ENCODE assay signal across 9 cellular contexts in genomic region chr12:19432309-19433170, GRCh38. TPM values are rescaled to one million over a fixed set of nuclear protein-coding genes. Genes with fewer than 3 reads are reported as not detected.
DNase-seq lines count a peak whose midpoint lies in the region; ATAC-seq and TF ChIP-seq lines count a peak whose summit lies in the region.
"Had no signal": no experiment of that assay in that cellular context is flagged by ENCODE, and none has a peak within 500 bp of the region (broad histone marks: within the 10 kb centered on the region; RNA-seq: fewer than 3 reads in every experiment).

No MANE protein-coding gene starts in this region.

- H3K27ac ChIP-seq in IMR-90 (ENCODE audit: insufficient read depth, low read length) (peak overlapping the region; percentile 99; the same call in 1 of the 2 replicates), ascending aorta (peak overlapping the region; percentile 76 to 78), neural progenitor cell (no peak overlapping the region)
- H3K27ac ChIP-seq: adrenal gland, uterus had no signal

- CTCF ChIA-PET in Caco-2 (lab: Charles Lee) (interaction anchor here (0.6 kb wide), 1 partner anchor 1138 kb away, joined by 3 read pairs; no protein-coding TSS in a partner anchor), IMR-90 (lab: Yijun Ruan, JAX) (interaction anchor here (1.1 kb wide), 1 partner anchor 10 kb away, joined by 3 read pairs; no protein-coding TSS in a partner anchor)

- TF ChIP-seq RAD21 in IMR-90 (IDR thresholded peaks at IDR 0.05; ENCODE audit: low read length): no peak

- no peaks in the 10 kb centered on the region for H3K79me1 ChIP-seq in IMR-90 (ENCODE audit: low read depth in 1 of 2, low read length in 2 of 2)

- peak overlapping the region; percentile 57 for H3K9ac ChIP-seq in IMR-90 (ENCODE audit: low read depth, low read length)
- no peak overlapping the region for H3K9ac ChIP-seq in neural progenitor cell

- TF ChIP-seq POLR2A in IMR-90 (IDR thresholded peaks at IDR 0.05; ENCODE audit: low read depth, low read length): no peak

- dilution Hi-C loops in IMR-90 (cut with HindIII; ENCODE audit: low sequenced_read_pairs, unreplicated experiment): no loop called here

- no peak overlapping the region for H3K4me2 ChIP-seq in IMR-90 (ENCODE audit: low read depth, low read length)
- no peak overlapping the region for H3K4me2 ChIP-seq in neural progenitor cell

- H3K36me3 ChIP-seq in Caco-2 (ENCODE audit: control insufficient read depth, insufficient read depth, low read length) (no peaks in the 10 kb centered on the region), IMR-90 (ENCODE audit: control insufficient read depth, insufficient read depth, low read length) (no peaks in the 10 kb centered on the region), ascending aorta (no peaks in the 10 kb centered on the region), neural progenitor cell (no peaks in the 10 kb centered on the region)
- H3K36me3 ChIP-seq: adrenal gland, uterus had no signal

- peak overlapping the region; percentile 98 for H3K14ac ChIP-seq in IMR-90 (replicated peaks; ENCODE audit: low read depth, low read length)

- H3K27me3 Mint-ChIP-seq in Caco-2 (ENCODE audit: insufficient read depth, unreplicated experiment): no peaks in the 10 kb centered on the region
- peaks cover 8% of the 10 kb centered on the region for H3K27me3 Mint-ChIP-seq in neural progenitor cell (ENCODE audit: insufficient read depth, low read depth)

- no peaks in the 10 kb centered on the region for H3K9me3 ChIP-seq in Caco-2
- H3K9me3 ChIP-seq in IMR-90 (ENCODE audit: control insufficient read depth, insufficient read depth, low read length): no peaks in the 10 kb centered on the region
- no peaks in the 10 kb centered on the region for H3K9me3 ChIP-seq in ascending aorta
- no peaks in the 10 kb centered on the region for H3K9me3 ChIP-seq in neural progenitor cell (ENCODE audit: low read depth)
- H3K9me3 ChIP-seq: adrenal gland, uterus had no signal

- H2BK20ac ChIP-seq in IMR-90 (ENCODE audit: low read depth, low read length): peak overlapping the region; percentile 100

- peak overlapping the region; percentile 97 for H3K23ac ChIP-seq in IMR-90 (ENCODE audit: low read depth, low read length)

- H4K20me1 ChIP-seq in IMR-90 (ENCODE audit: insufficient read depth, low read length) (no peaks in the 10 kb centered on the region), neural progenitor cell (ENCODE audit: low read depth) (no peaks in the 10 kb centered on the region)

- H3K4me1 Mint-ChIP-seq in Caco-2 (ENCODE audit: low read depth, unreplicated experiment): peaks cover 15% of the 10 kb centered on the region
- peaks cover 7% of the 10 kb centered on the region for H3K4me1 Mint-ChIP-seq in neural progenitor cell

- H2AFZ ChIP-seq in IMR-90 (replicated peaks; ENCODE audit: low read length, poor library complexity): peak overlapping the region; percentile 70
- peak overlapping the region; percentile 79 for H2AFZ ChIP-seq in neural progenitor cell (replicated peaks)

- TF ChIP-seq CTCF in Caco-2 (IDR thresholded peaks at IDR 0.05; ENCODE audit: insufficient read depth in 1 of 2, low read depth in 1 of 2, low read length in 1 of 2, severe bottlenecking in 1 of 2, unreplicated experiment in 1 of 2) (no peak), IMR-90 (conservative IDR thresholded peaks at IDR 0.05; ENCODE audit: low read depth, low read length) (no peak), ascending aorta (IDR thresholded peaks at IDR 0.05) (no peak), neural progenitor cell (IDR thresholded peaks at IDR 0.05) (no peak), omental fat pad (IDR thresholded peaks at IDR 0.05) (no peak)

- H3K36me3 Mint-ChIP-seq in Caco-2 (ENCODE audit: insufficient read depth, unreplicated experiment) (no peaks in the 10 kb centered on the region), neural progenitor cell (peaks cover 2% of the 10 kb centered on the region)

- no peak overlapping the region for H3K4me3 ChIP-seq in Caco-2 (ENCODE audit: low read depth, low read length)
- no peak overlapping the region for H3K4me3 ChIP-seq in IMR-90 (ENCODE audit: insufficient read depth, low read depth, low read length)
- no peak overlapping the region for H3K4me3 ChIP-seq in ascending aorta
- H3K4me3 ChIP-seq in neural progenitor cell: no peak overlapping the region
- H3K4me3 ChIP-seq: adrenal gland, uterus had no signal

- H3K27me3 ChIP-seq in Caco-2 (replicated peaks; ENCODE audit: control insufficient read depth, insufficient read depth, low read length) (no peaks in the 10 kb centered on the region), IMR-90 (ENCODE audit: control insufficient read depth, insufficient read depth, low read length) (no peaks in the 10 kb centered on the region), ascending aorta (no peaks in the 10 kb centered on the region), neural progenitor cell (no peaks in the 10 kb centered on the region)
- H3K27me3 ChIP-seq: adrenal gland, uterus had no signal

- H3K4ac ChIP-seq in IMR-90 (ENCODE audit: low read depth, low read length): peak overlapping the region; percentile 98

- 100% methylated on average over 3 of the region's 9 CpGs; no CpG with 5 or more reads in 1 of the 2 experiments for WGBS in IMR-90 (ENCODE audit: extremely low coverage in 2 of 2, insufficient read length in 1 of 2), 2 experiments

- peaks cover 6% of the 10 kb centered on the region; the same call in 1 of the 2 replicates for H3K9me1 ChIP-seq in IMR-90 (ENCODE audit: insufficient read depth, low read length)

- POLR2A ChIA-PET in Caco-2 (lab: Charles Lee): no interaction called here
- POLR2A ChIA-PET in IMR-90 (lab: Charles Lee; ENCODE audit: unreplicated experiment): no interaction called here

- no peak for DNase-seq in Caco-2
- no peak for DNase-seq in IMR-90
- no peak for DNase-seq in ascending aorta (ENCODE audit: low spot score in 2 of 2)
- DNase-seq in neural progenitor cell (ENCODE audit: low spot score): no peak
- no peak for DNase-seq in activated CD4-positive, CD25-positive, alpha-beta regulatory T cell (lab: John Stamatoyannopoulos, UW)
- DNase-seq in SKM-1 treated with dmso at 0.1 percent for 144 hours (lab: John Stamatoyannopoulos, UW; ENCODE audit: unreplicated experiment): no peak
- no peak for DNase-seq in omental fat pad (ENCODE audit: low spot score)
- DNase-seq: uterus had no signal

- peaks cover 9% of the 10 kb centered on the region for H3F3A ChIP-seq in neural progenitor cell (ENCODE audit: low read depth)

- H4K5ac ChIP-seq in IMR-90 (ENCODE audit: low read depth, low read length): peak overlapping the region; percentile 99

- peak overlapping the region; percentile 92 for H2AK5ac ChIP-seq in IMR-90 (ENCODE audit: low read depth, low read length)

- peaks cover 16% of the 10 kb centered on the region for H3K4me1 ChIP-seq in Caco-2
- H3K4me1 ChIP-seq in IMR-90 (ENCODE audit: control insufficient read depth, insufficient read depth, low read length): peaks cover 10% of the 10 kb centered on the region
- peaks cover 0 to 11% of the 10 kb centered on the region in 2 donors for H3K4me1 ChIP-seq in ascending aorta
- H3K4me1 ChIP-seq in neural progenitor cell: peaks cover 4% of the 10 kb centered on the region
- H3K4me1 ChIP-seq: adrenal gland, uterus had no signal

- peak overlapping the region; percentile 99 for H2BK5ac ChIP-seq in IMR-90 (ENCODE audit: low read depth, low read length, poor library complexity, severe bottlenecking)

- peak overlapping the region; percentile 98 for H3K18ac ChIP-seq in IMR-90 (ENCODE audit: low read depth, low read length)

- no peak overlapping the region for H3K4me3 Mint-ChIP-seq in Caco-2 (ENCODE audit: unreplicated experiment)
- no peak overlapping the region for H3K4me3 Mint-ChIP-seq in neural progenitor cell

- no peaks in the 10 kb centered on the region for H3K9me3 Mint-ChIP-seq in Caco-2 (ENCODE audit: unreplicated experiment)
- H3K9me3 Mint-ChIP-seq in neural progenitor cell: peaks cover 2% of the 10 kb centered on the region

- H4K91ac ChIP-seq in IMR-90 (ENCODE audit: insufficient read depth, low read depth, low read length): peak overlapping the region; percentile 87

- in situ Hi-C loops in IMR-90 (cut with MboI; ENCODE audit: low sequenced_read_pairs): loop anchor here (10.0 kb wide), 1 partner anchor 58 kb away; no protein-coding TSS in a partner anchor

- peak overlapping the region; percentile 39; the same call in 2 of the 3 replicates for H2BK15ac ChIP-seq in IMR-90 (ENCODE audit: low read depth, low read length)

- H2AK9ac ChIP-seq in IMR-90 (replicated peaks; ENCODE audit: low read depth, low read length, poor library complexity): peak overlapping the region; percentile 89

- BruUV-seq in Caco-2 (replicated peaks; lab: Mats Ljungman, UMichigan) (no TSS peak), IMR-90 (replicated peaks; lab: Mats Ljungman, UMichigan) (no TSS peak)

- H3K27ac Mint-ChIP-seq in Caco-2 (ENCODE audit: unreplicated experiment): peak overlapping the region; percentile 74
- H3K27ac Mint-ChIP-seq in neural progenitor cell: no peak overlapping the region

- peak overlapping the region; percentile 67 to 99 for H4K8ac ChIP-seq in IMR-90 (ENCODE audit: low read depth in 2 of 2, low read length in 2 of 2)

- H3K56ac ChIP-seq in IMR-90 (ENCODE audit: extremely low read depth, insufficient read depth, low read length): peak overlapping the region; percentile 90; the same call in 1 of the 2 replicates

- ATAC-seq in IMR-90 (ENCODE audit: low read depth) (no peak), omental fat pad (ENCODE audit: low FRiP score) (no peak)

- intact Hi-C loops in Caco-2 (cut with micrococcal nuclease; ENCODE audit: unreplicated experiment): no loop called here
- intact Hi-C loops in IMR-90 (cut with micrococcal nuclease): no loop called here
- intact Hi-C loops in ascending aorta (cut with DNase I): no loop called here

- H2BK120ac ChIP-seq in IMR-90 (ENCODE audit: low read depth, low read length): peak overlapping the region; percentile 100

- H3K79me2 ChIP-seq in neural progenitor cell (ENCODE audit: low read depth): no peaks in the 10 kb centered on the region

TF ChIP-seq in IMR-90, 13 proteins besides CTCF, POLR2A, EP300 and RAD21:
- peak; percentile 72 for TF ChIP-seq CEBPB (IDR thresholded peaks at IDR 0.05; ENCODE audit: low read depth, low read length)
- no peak for TF ChIP-seq NFE2L2 (IDR thresholded peaks at IDR 0.05; ENCODE audit: low read depth, low read length)

RNA-seq across cellular contexts. Expression of gene AEBP2, which starts 6.8 kb away (rescaled TPM):
- total RNA-seq in Caco-2 (2022): 68.0 and 76.5 TPM in 2 replicates
- 21.7 and 23.6 TPM in 2 replicates for total RNA-seq in IMR-90 (2012; rRNA removed)
- polyA plus RNA-seq in IMR-90 (2012; rRNA removed): 11.7 and 15.5 TPM in 2 replicates
- 3.3 and 4.2 TPM in 2 replicates for polyA plus RNA-seq in IMR-90 (2012; cell fraction: cytosol; rRNA removed)
- 2.8 and 13.2 TPM in 2 replicates for polyA plus RNA-seq in IMR-90 (2012; cell fraction: nucleus; rRNA removed; ENCODE audit: low replicate concordance)
- total RNA-seq in ascending aorta: 29.6 TPM
- total RNA-seq in neural progenitor cell (ENCODE audit: low replicate concordance): 22.6 and 34.0 TPM in 2 replicates
- 10 to 100 TPM; 19.3 to 39.9 (median 27.7) TPM for total RNA-seq in omental fat pad
